In genomic region chr7:3301472-3301778, GRCh38 we compare ENCODE assay signal across 8 cellular contexts. TPM values are rescaled to one million over a fixed set of nuclear protein-coding genes. Genes with fewer than 3 reads are reported as not detected.
A peak's percentile ranks its signal among the peaks of the same experiment; 100 is the strongest.
DNase-seq lines count a peak whose midpoint lies in the region; ATAC-seq, FAIRE-seq and TF ChIP-seq lines count a peak whose summit lies in the region.

No MANE protein-coding gene starts in this region.

- no peak overlapping the region for H3K9ac ChIP-seq in PC-3 (ENCODE audit: low read length)
- no peak overlapping the region for H3K9ac ChIP-seq in keratinocyte (ENCODE audit: control insufficient read depth, extremely low read depth, insufficient read depth, low read length)

- H3K27me3 ChIP-seq in AG04450 (ENCODE audit: control insufficient read depth, insufficient read depth, low read length) (peaks cover 27% of the 10 kb centered on the region), PC-3 (ENCODE audit: low read length) (peaks cover 26% of the 10 kb centered on the region), keratinocyte (ENCODE audit: control insufficient read depth, extremely low read depth, insufficient read depth, low read length) (peaks cover 21% of the 10 kb centered on the region)

- H3K4me1 ChIP-seq in PC-3 (ENCODE audit: insufficient read depth, low read length) (no peaks in the 10 kb centered on the region; the same call in 1 of the 2 replicates), keratinocyte (ENCODE audit: control insufficient read depth, extremely low read depth, insufficient read depth, low read length) (no peaks in the 10 kb centered on the region)

- TF ChIP-seq CTCF in AG04450 (IDR thresholded peaks at IDR 0.05; ENCODE audit: low read depth, low read length) (no peak), PC-3 (conservative IDR thresholded peaks at IDR 0.05; ENCODE audit: low read depth, low read length) (no peak), keratinocyte (optimal IDR thresholded peaks at IDR 0.05 in 1 of 3, IDR thresholded peaks at IDR 0.05 in 1 of 3, conservative IDR thresholded peaks at IDR 0.05 in 1 of 3; ENCODE audit: extremely low read depth in 1 of 3, insufficient read depth in 2 of 3, low read length in 3 of 3) (no peak)

- POLR2A ChIA-PET in AG04450 (lab: Yijun Ruan, JAX): no interaction called here
- POLR2A ChIA-PET in PC-3 (lab: Charles Lee; ENCODE audit: unreplicated experiment): no interaction called here

- H3K4me2 ChIP-seq in PC-3 (ENCODE audit: low read length) (no peak overlapping the region), keratinocyte (ENCODE audit: control insufficient read depth, extremely low read depth, insufficient read depth, low read depth, low read length) (peak overlapping the region; percentile 32)

- H3K4me3 ChIP-seq in AG04450 (ENCODE audit: low read depth, low read length) (peak overlapping the region; percentile 52), PC-3 (ENCODE audit: low read length) (no peak overlapping the region), keratinocyte (ENCODE audit: control insufficient read depth in 2 of 3, extremely low read depth in 1 of 3, insufficient read depth in 2 of 3, low read depth in 1 of 3, low read length in 3 of 3) (peak overlapping the region in 1 of 3 experiments; percentile 14)

- no peaks in the 10 kb centered on the region for H3F3A ChIP-seq in PC-3 (ENCODE audit: low read length, unreplicated experiment)

- H2AFZ ChIP-seq in PC-3 (ENCODE audit: low read length) (no peak overlapping the region), keratinocyte (ENCODE audit: control insufficient read depth, low read length) (no peak overlapping the region)

- H3K36me3 ChIP-seq in PC-3 (ENCODE audit: low read depth, low read length) (no peaks in the 10 kb centered on the region), keratinocyte (ENCODE audit: control insufficient read depth in 2 of 2, extremely low read depth in 1 of 2, insufficient read depth in 2 of 2, low read length in 2 of 2) (no peaks in the 10 kb centered on the region)

- no peaks in the 10 kb centered on the region for H3K9me3 ChIP-seq in AG04450 (ENCODE audit: control insufficient read depth, insufficient read depth, low read length)
- no peaks in the 10 kb centered on the region for H3K9me3 ChIP-seq in PC-3 (ENCODE audit: low read length)
- no peaks in the 10 kb centered on the region for H3K9me3 ChIP-seq in keratinocyte (ENCODE audit: control insufficient read depth, low read depth, low read length)

- ATAC-seq in GM21619 (IDR thresholded peaks at IDR 0.05; ENCODE audit: unreplicated experiment) (peak; percentile 11), PC-3 (peak; percentile 15)

- DNase-seq in AG04450 (ENCODE audit: low read depth, low spot score) (no peak), PC-3 (no peak), keratinocyte (ENCODE audit: low read depth, low spot score) (no peak), A172 (ENCODE audit: low spot score) (no peak), NCI-H82 (lab: John Stamatoyannopoulos, UW) (no peak), NCI-H1694 (lab: John Stamatoyannopoulos, UW) (no peak)
- no peak for DNase-seq in effector CD8-positive, alpha-beta T cell (lab: John Stamatoyannopoulos, UW)

- FAIRE-seq in keratinocyte (lab: Jason Lieb, UNC): no peak

- dilution Hi-C loops in keratinocyte (cut with MboI; ENCODE audit: extremely low pct_ligation_motif_present, low sequenced_read_pairs): no loop called here

- H3K9me1 ChIP-seq in keratinocyte (ENCODE audit: control insufficient read depth, extremely low read depth, insufficient read depth, low read length): no peaks in the 10 kb centered on the region

- H3K27ac ChIP-seq in AG04450 (ENCODE audit: low read depth, low read length) (no peak overlapping the region), PC-3 (ENCODE audit: low read length) (no peak overlapping the region), keratinocyte (ENCODE audit: control insufficient read depth, insufficient read depth, low read length) (no peak overlapping the region)

- H3K79me2 ChIP-seq in PC-3 (ENCODE audit: low read length) (no peaks in the 10 kb centered on the region), keratinocyte (ENCODE audit: control insufficient read depth, insufficient read depth, low read length) (no peaks in the 10 kb centered on the region)

- BruUV-seq in PC-3 (replicated peaks; lab: Mats Ljungman, UMichigan): no TSS peak

- intact Hi-C loops in PC-3 (cut with micrococcal nuclease): loop anchor here (5.0 to 10.0 kb wide), 2 partner anchors 136 to 437 kb away; no protein-coding TSS in a partner anchor

- CTCF ChIA-PET in AG04450 (lab: Charles Lee): interaction anchor here (0.6 to 2.1 kb wide), 7 partner anchors 8 to 1347 kb away, joined by 3 to 8 read pairs (median 5); no protein-coding TSS in a partner anchor
- CTCF ChIA-PET in PC-3 (lab: Charles Lee): interaction anchor here (1.0 to 1.5 kb wide), 2 partner anchors 98 to 431 kb away, joined by 4 read pairs; no protein-coding TSS in a partner anchor

- no peaks in the 10 kb centered on the region for H4K20me1 ChIP-seq in PC-3 (ENCODE audit: low read length)
- no peaks in the 10 kb centered on the region for H4K20me1 ChIP-seq in keratinocyte (ENCODE audit: control insufficient read depth, extremely low read depth, insufficient read depth, low read length)

- H3K9me2 ChIP-seq in PC-3 (replicated peaks; ENCODE audit: low read length): no peaks in the 10 kb centered on the region

RNA-seq across cellular contexts. Expression of gene SDK1, which starts 0.4 kb away (rescaled TPM):
- polyA plus RNA-seq in AG04450 (2011; rRNA removed) (2.2 and 3.3 TPM in 2 replicates), keratinocyte (0.66 to 2.0 TPM (median 0.75 TPM) in 3 replicates)
- polyA minus RNA-seq in AG04450 (2011; rRNA and poly(A)+ RNA removed): 7.0 and 9.5 TPM in 2 replicates
- total RNA-seq in PC-3 (2014; rRNA removed): 2.8 and 4.8 TPM in 2 replicates
- not detected for polyA plus RNA-seq in keratinocyte (2011; ENCODE audit: low read depth)
- polyA plus RNA-seq in keratinocyte (2011; cell fraction: cytosol; rRNA removed): 0.80 and 1.1 TPM in 2 replicates
- polyA plus RNA-seq in keratinocyte (2011; cell fraction: nucleus; rRNA removed): 11.2 and 15.2 TPM in 2 replicates
- 0.07 and 1.2 TPM in 2 replicates for polyA plus RNA-seq in keratinocyte (2012; ENCODE audit: low replicate concordance)
- polyA minus RNA-seq in keratinocyte: 3.0 to 4.8 TPM (median 4.6 TPM) in 3 replicates
- 2.1 TPM for polyA minus RNA-seq in keratinocyte (2011; cell fraction: cytosol; rRNA and poly(A)+ RNA removed)
- polyA minus RNA-seq in keratinocyte (2011; cell fraction: nucleus; rRNA and poly(A)+ RNA removed): 13.2 and 23.3 TPM in 2 replicates
- 1.8 and 2.5 TPM in 2 replicates for total RNA-seq in A172 (2014; rRNA removed; shearing (Covaris generic))
